In the genomic region with DNA sequence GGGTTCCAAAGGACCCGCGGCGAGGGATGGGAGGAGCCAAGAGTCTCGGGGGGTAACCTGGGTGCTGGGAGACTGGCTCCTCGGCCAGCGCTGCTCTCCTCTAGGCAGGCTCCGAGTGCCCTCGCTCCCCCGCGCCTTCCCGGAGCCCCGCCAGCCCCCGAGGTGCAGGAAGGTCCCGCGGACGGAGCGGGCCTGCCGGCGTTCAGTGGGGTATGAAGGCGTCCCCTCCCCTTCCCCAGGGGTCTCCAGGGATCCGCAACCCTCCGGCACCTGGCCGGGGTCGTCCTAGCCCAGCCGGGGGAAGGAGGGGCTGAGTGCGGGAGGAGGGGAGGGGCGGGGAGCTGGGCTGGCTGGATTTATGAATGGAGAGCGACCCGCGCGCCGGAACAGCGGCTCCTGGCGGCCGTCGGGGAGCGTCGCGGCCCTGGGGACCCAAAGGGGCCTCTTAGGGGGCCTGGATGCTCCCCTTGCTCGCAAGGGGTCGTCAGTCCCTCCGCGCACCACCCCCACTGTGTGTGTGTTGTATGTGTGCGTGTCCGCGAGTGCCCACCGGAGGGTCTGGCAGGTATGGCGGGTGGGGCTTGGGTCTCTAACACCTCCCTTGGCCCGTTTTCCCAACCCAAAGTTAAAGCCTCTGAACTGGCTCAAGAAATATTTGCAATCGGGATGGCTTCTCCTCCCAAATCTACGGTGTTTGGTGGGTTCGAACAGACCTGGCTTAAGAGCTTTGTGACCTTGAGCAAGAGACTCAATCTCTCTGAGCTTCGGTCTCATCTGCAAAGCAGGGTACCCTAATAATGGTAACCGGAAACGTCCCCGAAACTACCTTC, we compare ENCODE assay signal across 8 cellular contexts. TPM values are rescaled to one million over a fixed set of nuclear protein-coding genes. Genes with fewer than 3 reads are reported as not detected.
DNase-seq lines count a peak whose midpoint lies in the region; ATAC-seq, FAIRE-seq and TF ChIP-seq lines count a peak whose summit lies in the region.

No MANE protein-coding gene starts in this region.

- H4K20me1 ChIP-seq in endothelial cell of umbilical vein (replicated peaks; ENCODE audit: control insufficient read depth, extremely low read depth, insufficient read depth, low read length), result no peaks in the 10 kb centered on the region

- H3K4me2 ChIP-seq in endothelial cell of umbilical vein (ENCODE audit: insufficient read depth, low read length), result peak overlapping the region; percentile 73

- H3K27me3 ChIP-seq in endothelial cell of umbilical vein (ENCODE audit: control insufficient read depth in 2 of 2, insufficient read depth in 2 of 2, low read length in 2 of 2), result peaks cover 0 to 1% of the 10 kb centered on the region in 2 experiments

- CTCF ChIA-PET in endothelial cell of umbilical vein (lab: Charles Lee), result interaction anchor here (0.6 to 3.2 kb wide), 25 partner anchors 8 to 196 kb away, joined by 3 to 73 read pairs (median 4); no protein-coding TSS in a partner anchor

- POLR2A ChIA-PET in endothelial cell of umbilical vein (lab: Charles Lee), result interaction anchor here (0.6 kb wide), 1 partner anchor 42 kb away, joined by 3 read pairs; a partner anchor contains a TSS

- H3K27me3 Mint-ChIP-seq in natural killer cell (ENCODE audit: low read depth in 2 of 2), result peaks cover 13 to 29% of the 10 kb centered on the region in 2 donors
- H3K27me3 Mint-ChIP-seq in type B pancreatic cell, result peaks cover 40% of the 10 kb centered on the region

- DNase-seq in NCI-H748 (lab: John Stamatoyannopoulos, UW; ENCODE audit: unreplicated experiment) (peak; percentile 49), NCI-H748 treated with DMSO at 0.1 percent for 48 hours (lab: John Stamatoyannopoulos, UW) (no peak), NCI-H1105 treated with DMSO at 0.1 percent for 48 hours (lab: John Stamatoyannopoulos, UW) (peak; percentile 48), endothelial cell of umbilical vein (ENCODE audit: low read depth, low spot score) (peak; percentile 59), natural killer cell (peak; percentile 33), type B pancreatic cell (ENCODE audit: extremely low spot score, unreplicated experiment) (no peak)
- peak; percentile 12 to 14 for DNase-seq in activated CD4-positive, alpha-beta T cell treated with anti-CD3 and anti-CD28 coated beads, Interleukin-2, amount 50 U/mL, for 4 hours

- H3K9me1 ChIP-seq in endothelial cell of umbilical vein (replicated peaks; ENCODE audit: control insufficient read depth, extremely low read depth, insufficient read depth, low read length), result no peaks in the 10 kb centered on the region

- H3K27ac Mint-ChIP-seq in natural killer cell, result no peak overlapping the region
- no peak overlapping the region for H3K27ac Mint-ChIP-seq in type B pancreatic cell

- H3K9me3 ChIP-seq in endothelial cell of umbilical vein (replicated peaks; ENCODE audit: control insufficient read depth, insufficient read depth, low read length), result no peaks in the 10 kb centered on the region

- H2AFZ ChIP-seq in endothelial cell of umbilical vein (ENCODE audit: low read depth, low read length), result peak overlapping the region; percentile 89

- H3K36me3 ChIP-seq in endothelial cell of umbilical vein (ENCODE audit: control insufficient read depth in 2 of 2, extremely low read depth in 1 of 2, insufficient read depth in 2 of 2, low read length in 2 of 2), result no peaks in the 10 kb centered on the region

- H3K27ac ChIP-seq in endothelial cell of umbilical vein (ENCODE audit: insufficient read depth, low read depth, low read length), result no peak overlapping the region

- H3K36me3 Mint-ChIP-seq in natural killer cell (no peaks in the 10 kb centered on the region), type B pancreatic cell (no peaks in the 10 kb centered on the region)

- no peaks in the 10 kb centered on the region for H3K9me3 Mint-ChIP-seq in natural killer cell
- H3K9me3 Mint-ChIP-seq in type B pancreatic cell, result no peaks in the 10 kb centered on the region

- no peak overlapping the region for H3K4me3 Mint-ChIP-seq in natural killer cell
- H3K4me3 Mint-ChIP-seq in type B pancreatic cell, result peak overlapping the region; percentile 69

- dilution Hi-C loops in endothelial cell of umbilical vein (cut with MboI; ENCODE audit: extremely low pct_ligation_motif_present, low sequenced_read_pairs), result no loop called here

- peak; percentile 73 to 97 for TF ChIP-seq CTCF in endothelial cell of umbilical vein (IDR thresholded peaks at IDR 0.05; ENCODE audit: extremely low read depth in 1 of 2, insufficient read depth in 1 of 2, low read depth in 1 of 2, low read length in 2 of 2)
- TF ChIP-seq CTCF in natural killer cell (IDR thresholded peaks at IDR 0.05), result peak; percentile 85
- peak; percentile 99 for TF ChIP-seq CTCF in type B pancreatic cell (conservative IDR thresholded peaks at IDR 0.05)

- peak; percentile 51 to 86 (median 76) for ATAC-seq in natural killer cell
- ATAC-seq in GM21526 (IDR thresholded peaks at IDR 0.05; ENCODE audit: low FRiP score, unreplicated experiment), result no peak

- TF ChIP-seq POLR2A in endothelial cell of umbilical vein (IDR thresholded peaks at IDR 0.05; ENCODE audit: low read depth, low read length), result no peak

- H3K79me2 ChIP-seq in endothelial cell of umbilical vein (ENCODE audit: control insufficient read depth, insufficient read depth, low read length), result no peaks in the 10 kb centered on the region

- peak overlapping the region; percentile 26 for H3K9ac ChIP-seq in endothelial cell of umbilical vein (replicated peaks; ENCODE audit: extremely low read depth, insufficient read depth, low read length)

- peak; percentile 62 for FAIRE-seq in endothelial cell of umbilical vein (lab: Jason Lieb, UNC)

- intact Hi-C loops in endothelial cell of umbilical vein (cut with micrococcal nuclease), result loop anchor here (1.0 to 10.0 kb wide), 6 partner anchors 21 to 434 kb away; no protein-coding TSS in a partner anchor
- intact Hi-C loops in natural killer cell (cut with micrococcal nuclease), result no loop called here

- no peaks in the 10 kb centered on the region for H3K4me1 ChIP-seq in endothelial cell of umbilical vein (ENCODE audit: control insufficient read depth, extremely low read depth, insufficient read depth, low read length)

- no TSS peak for BruUV-seq in endothelial cell of umbilical vein (replicated peaks; lab: Mats Ljungman, UMichigan)

- H3K4me3 ChIP-seq in endothelial cell of umbilical vein (replicated peaks in 1 of 3; ENCODE audit: insufficient read depth in 1 of 3, low read depth in 1 of 3, low read length in 3 of 3), result peak overlapping the region; percentile 39 to 58 (median 54)

- H3K4me1 Mint-ChIP-seq in natural killer cell (peaks cover 12 to 13% of the 10 kb centered on the region in 2 donors), type B pancreatic cell (ENCODE audit: unreplicated experiment) (peaks cover 11% of the 10 kb centered on the region)

TF ChIP-seq in endothelial cell of umbilical vein, 7 proteins besides CTCF, POLR2A, EP300 and RAD21:
- TF ChIP-seq JUN (IDR thresholded peaks at IDR 0.05; ENCODE audit: borderline replicate concordance, insufficient read depth, insufficient read length, low read depth) (no peak), EZH2 (IDR thresholded peaks at IDR 0.05; ENCODE audit: borderline replicate concordance, low read depth, low read length, severe bottlenecking) (no peak), POLR2AphosphoS5 (IDR thresholded peaks at IDR 0.05; ENCODE audit: insufficient read depth, low read depth, low read length) (no peak), FOS (IDR thresholded peaks at IDR 0.05; ENCODE audit: borderline replicate concordance, insufficient read depth, low read length) (no peak), GATA2 (IDR thresholded peaks at IDR 0.05; ENCODE audit: insufficient read depth, insufficient read length, low read depth, low read length) (no peak), MYC (IDR thresholded peaks at IDR 0.05; ENCODE audit: low read depth, low read length) (no peak)
- TF ChIP-seq, protein P1, sequence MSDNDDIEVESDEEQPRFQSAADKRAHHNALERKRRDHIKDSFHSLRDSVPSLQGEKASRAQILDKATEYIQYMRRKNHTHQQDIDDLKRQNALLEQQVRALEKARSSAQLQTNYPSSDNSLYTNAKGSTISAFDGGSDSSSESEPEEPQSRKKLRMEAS (IDR thresholded peaks at IDR 0.05; ENCODE audit: insufficient read depth, insufficient read length), result no peak

RNA-seq across cellular contexts. Expression of a gene that starts 0.6 kb away (rescaled TPM):
- total RNA-seq in endothelial cell of umbilical vein (0.93 and 1.4 TPM in 2 replicates), natural killer cell (not detected), type B pancreatic cell (ENCODE audit: low replicate concordance) (not detected in 2 replicates)
- 1.3 and 1.5 TPM in 2 replicates for polyA plus RNA-seq in endothelial cell of umbilical vein
- 0.75 and 0.86 TPM in 2 replicates for polyA plus RNA-seq in endothelial cell of umbilical vein (2011; cell fraction: cytosol; rRNA removed)
- polyA plus RNA-seq in endothelial cell of umbilical vein (2011; cell fraction: nucleus; rRNA removed), result 3.1 and 3.2 TPM in 2 replicates
- 0.32 and 0.57 TPM in 2 replicates for polyA plus RNA-seq in endothelial cell of umbilical vein (2012)
- polyA minus RNA-seq in endothelial cell of umbilical vein, result 1.5 and 1.7 TPM in 2 replicates
- polyA minus RNA-seq in endothelial cell of umbilical vein (2011; cell fraction: cytosol; rRNA and poly(A)+ RNA removed), result not detected
- polyA minus RNA-seq in endothelial cell of umbilical vein (2011; cell fraction: nucleus; rRNA and poly(A)+ RNA removed), result 1.0 and 1.1 TPM in 2 replicates

RNA-seq across cellular contexts. Expression of a gene that starts 26.5 kb away (rescaled TPM):
- total RNA-seq in endothelial cell of umbilical vein, result 66.5 and 73.3 TPM in 2 replicates
- polyA plus RNA-seq in endothelial cell of umbilical vein, result 149 and 161 TPM in 2 replicates
- 110 and 120 TPM in 2 replicates for polyA plus RNA-seq in endothelial cell of umbilical vein (2011; cell fraction: cytosol; rRNA removed)
- 66.4 and 77.8 TPM in 2 replicates for polyA plus RNA-seq in endothelial cell of umbilical vein (2011; cell fraction: nucleus; rRNA removed)
- polyA plus RNA-seq in endothelial cell of umbilical vein (2012), result 59.1 and 59.8 TPM in 2 replicates
- 133 and 137 TPM in 2 replicates for polyA minus RNA-seq in endothelial cell of umbilical vein
- 41.0 TPM for polyA minus RNA-seq in endothelial cell of umbilical vein (2011; cell fraction: cytosol; rRNA and poly(A)+ RNA removed)
- polyA minus RNA-seq in endothelial cell of umbilical vein (2011; cell fraction: nucleus; rRNA and poly(A)+ RNA removed), result 24.5 and 30.0 TPM in 2 replicates
- total RNA-seq in natural killer cell, result 10 to 100 TPM; 48.9 to 62.8 (median 49.9) TPM
- total RNA-seq in type B pancreatic cell (ENCODE audit: low replicate concordance), result 45.2 and 48.3 TPM in 2 replicates

RNA-seq across cellular contexts. Expression of a gene that starts 41.8 kb away (rescaled TPM):
- 298 and 312 TPM in 2 replicates for total RNA-seq in endothelial cell of umbilical vein
- polyA plus RNA-seq in endothelial cell of umbilical vein, result 477 and 555 TPM in 2 replicates
- 285 and 337 TPM in 2 replicates for polyA plus RNA-seq in endothelial cell of umbilical vein (2011; cell fraction: cytosol; rRNA removed)
- 305 and 323 TPM in 2 replicates for polyA plus RNA-seq in endothelial cell of umbilical vein (2011; cell fraction: nucleus; rRNA removed)
- 200 and 246 TPM in 2 replicates for polyA plus RNA-seq in endothelial cell of umbilical vein (2012)
- polyA minus RNA-seq in endothelial cell of umbilical vein, result 370 and 385 TPM in 2 replicates
- polyA minus RNA-seq in endothelial cell of umbilical vein (2011; cell fraction: cytosol; rRNA and poly(A)+ RNA removed), result 2.7 TPM
- polyA minus RNA-seq in endothelial cell of umbilical vein (2011; cell fraction: nucleus; rRNA and poly(A)+ RNA removed), result 119 TPM in 2 replicates
- not detected for total RNA-seq in natural killer cell
- 27.2 and 30.0 TPM in 2 replicates for total RNA-seq in type B pancreatic cell (ENCODE audit: low replicate concordance)

Comparison
In these comparisons a context has a peak if more than half of its experiments do, and no peak if none do; other contexts are left out.
1. DNase-seq: peak in NCI-H748 (single experiment), NCI-H1105 treated with DMSO at 0.1 percent for 48 hours (single experiment), activated CD4-positive, alpha-beta T cell treated with anti-CD3 and anti-CD28 coated beads, Interleukin-2, amount 50 U/mL, for 4 hours (2 of 2), endothelial cell of umbilical vein (single experiment) and natural killer cell (single experiment); none in NCI-H748 treated with DMSO at 0.1 percent for 48 hours (single experiment) and type B pancreatic cell (single experiment).
2. RNA of a gene that starts 41.8 kb away (total RNA-seq): 298 to 312 TPM in endothelial cell of umbilical vein and 27.2 to 30.0 TPM in type B pancreatic cell; not detected in natural killer cell; every median in the first group is over 10 times any median in the second.
3. Peak in every context shown above with its lines, with median percentiles within 50 percentile points of each other: CTCF ChIP-seq.